1 cellular context compared by ENCODE assay signal in genomic region chr12:51147309-51147708, GRCh38.
TF ChIP-seq lines count a peak whose summit lies in the region.

No MANE protein-coding gene starts in this region.

TF ChIP-seq in WTC11, 78 proteins besides CTCF, POLR2A, EP300 and RAD21 (continued from another document):
- TF ChIP-seq PREB (CRISPR knock-in tag; IDR thresholded peaks at IDR 0.05; ENCODE audit: borderline replicate concordance) (no peak), SMAD3 (CRISPR knock-in tag; IDR thresholded peaks at IDR 0.05; ENCODE audit: borderline replicate concordance) (no peak), FOXK1 (CRISPR knock-in tag; IDR thresholded peaks at IDR 0.05) (no peak)
